ENCODE assay signal across 1 cellular context in genomic region chr2:84458436-84459027, GRCh38.
TF ChIP-seq lines count a peak whose summit lies in the region.

No MANE protein-coding gene starts in this region.

TF ChIP-seq in K562, 482 proteins besides CTCF, POLR2A, EP300 and RAD21 (continued from another document and continues in another):
- TF ChIP-seq ZBTB5 (IDR thresholded peaks at IDR 0.05) (0 out of 2 replicates have a peak, but pooled peaks have one; percentile 20), ZBTB1 (CRISPR knock-in tag; IDR thresholded peaks at IDR 0.05; ENCODE audit: borderline replicate concordance, low read depth) (no peak), HMGXB4 (CRISPR knock-in tag; IDR thresholded peaks at IDR 0.05) (no peak), SMAD1 (IDR thresholded peaks at IDR 0.05; ENCODE audit: low read depth, low read length, partially characterized antibody) (no peak), MXI1 (IDR thresholded peaks at IDR 0.05; ENCODE audit: low read depth, low read length) (no peak), CHCHD3 (CRISPR knock-in tag; IDR thresholded peaks at IDR 0.05) (no peak), ZNF707 (CRISPR knock-in tag; conservative IDR thresholded peaks at IDR 0.05) (no peak), PRPF4 (IDR thresholded peaks at IDR 0.05; ENCODE audit: insufficient read depth, low read depth, low read length, poor library complexity, severe bottlenecking) (no peak), CREM (IDR thresholded peaks at IDR 0.05; ENCODE audit: low read depth) (no peak), ZC3H11A (IDR thresholded peaks at IDR 0.05; ENCODE audit: low read depth, low read length) (no peak), XRCC5 (IDR thresholded peaks at IDR 0.05; ENCODE audit: low read depth, low read length) (no peak), MBD2 (IDR thresholded peaks at IDR 0.05; ENCODE audit: borderline replicate concordance, low read depth) (no peak), ZNF511 (CRISPR knock-in tag; IDR thresholded peaks at IDR 0.05) (0 out of 2 replicates have a peak, but pooled peaks have one; percentile 16), ZSCAN29 (IDR thresholded peaks at IDR 0.05) (peak; percentile 97), ZBTB11 (CRISPR knock-in tag; IDR thresholded peaks at IDR 0.05) (no peak)
- TF ChIP-seq, protein P1, sequence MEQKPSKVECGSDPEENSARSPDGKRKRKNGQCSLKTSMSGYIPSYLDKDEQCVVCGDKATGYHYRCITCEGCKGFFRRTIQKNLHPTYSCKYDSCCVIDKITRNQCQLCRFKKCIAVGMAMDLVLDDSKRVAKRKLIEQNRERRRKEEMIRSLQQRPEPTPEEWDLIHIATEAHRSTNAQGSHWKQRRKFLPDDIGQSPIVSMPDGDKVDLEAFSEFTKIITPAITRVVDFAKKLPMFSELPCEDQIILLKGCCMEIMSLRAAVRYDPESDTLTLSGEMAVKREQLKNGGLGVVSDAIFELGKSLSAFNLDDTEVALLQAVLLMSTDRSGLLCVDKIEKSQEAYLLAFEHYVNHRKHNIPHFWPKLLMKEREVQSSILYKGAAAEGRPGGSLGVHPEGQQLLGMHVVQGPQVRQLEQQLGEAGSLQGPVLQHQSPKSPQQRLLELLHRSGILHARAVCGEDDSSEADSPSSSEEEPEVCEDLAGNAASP (IDR thresholded peaks at IDR 0.05), result no peak
- TF ChIP-seq, protein P2, sequence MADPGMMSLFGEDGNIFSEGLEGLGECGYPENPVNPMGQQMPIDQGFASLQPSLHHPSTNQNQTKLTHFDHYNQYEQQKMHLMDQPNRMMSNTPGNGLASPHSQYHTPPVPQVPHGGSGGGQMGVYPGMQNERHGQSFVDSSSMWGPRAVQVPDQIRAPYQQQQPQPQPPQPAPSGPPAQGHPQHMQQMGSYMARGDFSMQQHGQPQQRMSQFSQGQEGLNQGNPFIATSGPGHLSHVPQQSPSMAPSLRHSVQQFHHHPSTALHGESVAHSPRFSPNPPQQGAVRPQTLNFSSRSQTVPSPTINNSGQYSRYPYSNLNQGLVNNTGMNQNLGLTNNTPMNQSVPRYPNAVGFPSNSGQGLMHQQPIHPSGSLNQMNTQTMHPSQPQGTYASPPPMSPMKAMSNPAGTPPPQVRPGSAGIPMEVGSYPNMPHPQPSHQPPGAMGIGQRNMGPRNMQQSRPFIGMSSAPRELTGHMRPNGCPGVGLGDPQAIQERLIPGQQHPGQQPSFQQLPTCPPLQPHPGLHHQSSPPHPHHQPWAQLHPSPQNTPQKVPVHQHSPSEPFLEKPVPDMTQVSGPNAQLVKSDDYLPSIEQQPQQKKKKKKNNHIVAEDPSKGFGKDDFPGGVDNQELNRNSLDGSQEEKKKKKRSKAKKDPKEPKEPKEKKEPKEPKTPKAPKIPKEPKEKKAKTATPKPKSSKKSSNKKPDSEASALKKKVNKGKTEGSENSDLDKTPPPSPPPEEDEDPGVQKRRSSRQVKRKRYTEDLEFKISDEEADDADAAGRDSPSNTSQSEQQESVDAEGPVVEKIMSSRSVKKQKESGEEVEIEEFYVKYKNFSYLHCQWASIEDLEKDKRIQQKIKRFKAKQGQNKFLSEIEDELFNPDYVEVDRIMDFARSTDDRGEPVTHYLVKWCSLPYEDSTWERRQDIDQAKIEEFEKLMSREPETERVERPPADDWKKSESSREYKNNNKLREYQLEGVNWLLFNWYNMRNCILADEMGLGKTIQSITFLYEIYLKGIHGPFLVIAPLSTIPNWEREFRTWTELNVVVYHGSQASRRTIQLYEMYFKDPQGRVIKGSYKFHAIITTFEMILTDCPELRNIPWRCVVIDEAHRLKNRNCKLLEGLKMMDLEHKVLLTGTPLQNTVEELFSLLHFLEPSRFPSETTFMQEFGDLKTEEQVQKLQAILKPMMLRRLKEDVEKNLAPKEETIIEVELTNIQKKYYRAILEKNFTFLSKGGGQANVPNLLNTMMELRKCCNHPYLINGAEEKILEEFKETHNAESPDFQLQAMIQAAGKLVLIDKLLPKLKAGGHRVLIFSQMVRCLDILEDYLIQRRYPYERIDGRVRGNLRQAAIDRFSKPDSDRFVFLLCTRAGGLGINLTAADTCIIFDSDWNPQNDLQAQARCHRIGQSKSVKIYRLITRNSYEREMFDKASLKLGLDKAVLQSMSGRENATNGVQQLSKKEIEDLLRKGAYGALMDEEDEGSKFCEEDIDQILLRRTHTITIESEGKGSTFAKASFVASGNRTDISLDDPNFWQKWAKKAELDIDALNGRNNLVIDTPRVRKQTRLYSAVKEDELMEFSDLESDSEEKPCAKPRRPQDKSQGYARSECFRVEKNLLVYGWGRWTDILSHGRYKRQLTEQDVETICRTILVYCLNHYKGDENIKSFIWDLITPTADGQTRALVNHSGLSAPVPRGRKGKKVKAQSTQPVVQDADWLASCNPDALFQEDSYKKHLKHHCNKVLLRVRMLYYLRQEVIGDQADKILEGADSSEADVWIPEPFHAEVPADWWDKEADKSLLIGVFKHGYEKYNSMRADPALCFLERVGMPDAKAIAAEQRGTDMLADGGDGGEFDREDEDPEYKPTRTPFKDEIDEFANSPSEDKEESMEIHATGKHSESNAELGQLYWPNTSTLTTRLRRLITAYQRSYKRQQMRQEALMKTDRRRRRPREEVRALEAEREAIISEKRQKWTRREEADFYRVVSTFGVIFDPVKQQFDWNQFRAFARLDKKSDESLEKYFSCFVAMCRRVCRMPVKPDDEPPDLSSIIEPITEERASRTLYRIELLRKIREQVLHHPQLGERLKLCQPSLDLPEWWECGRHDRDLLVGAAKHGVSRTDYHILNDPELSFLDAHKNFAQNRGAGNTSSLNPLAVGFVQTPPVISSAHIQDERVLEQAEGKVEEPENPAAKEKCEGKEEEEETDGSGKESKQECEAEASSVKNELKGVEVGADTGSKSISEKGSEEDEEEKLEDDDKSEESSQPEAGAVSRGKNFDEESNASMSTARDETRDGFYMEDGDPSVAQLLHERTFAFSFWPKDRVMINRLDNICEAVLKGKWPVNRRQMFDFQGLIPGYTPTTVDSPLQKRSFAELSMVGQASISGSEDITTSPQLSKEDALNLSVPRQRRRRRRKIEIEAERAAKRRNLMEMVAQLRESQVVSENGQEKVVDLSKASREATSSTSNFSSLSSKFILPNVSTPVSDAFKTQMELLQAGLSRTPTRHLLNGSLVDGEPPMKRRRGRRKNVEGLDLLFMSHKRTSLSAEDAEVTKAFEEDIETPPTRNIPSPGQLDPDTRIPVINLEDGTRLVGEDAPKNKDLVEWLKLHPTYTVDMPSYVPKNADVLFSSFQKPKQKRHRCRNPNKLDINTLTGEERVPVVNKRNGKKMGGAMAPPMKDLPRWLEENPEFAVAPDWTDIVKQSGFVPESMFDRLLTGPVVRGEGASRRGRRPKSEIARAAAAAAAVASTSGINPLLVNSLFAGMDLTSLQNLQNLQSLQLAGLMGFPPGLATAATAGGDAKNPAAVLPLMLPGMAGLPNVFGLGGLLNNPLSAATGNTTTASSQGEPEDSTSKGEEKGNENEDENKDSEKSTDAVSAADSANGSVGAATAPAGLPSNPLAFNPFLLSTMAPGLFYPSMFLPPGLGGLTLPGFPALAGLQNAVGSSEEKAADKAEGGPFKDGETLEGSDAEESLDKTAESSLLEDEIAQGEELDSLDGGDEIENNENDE (IDR thresholded peaks at IDR 0.05; ENCODE audit: low read depth, low read length), result no peak
- TF ChIP-seq, protein P3, sequence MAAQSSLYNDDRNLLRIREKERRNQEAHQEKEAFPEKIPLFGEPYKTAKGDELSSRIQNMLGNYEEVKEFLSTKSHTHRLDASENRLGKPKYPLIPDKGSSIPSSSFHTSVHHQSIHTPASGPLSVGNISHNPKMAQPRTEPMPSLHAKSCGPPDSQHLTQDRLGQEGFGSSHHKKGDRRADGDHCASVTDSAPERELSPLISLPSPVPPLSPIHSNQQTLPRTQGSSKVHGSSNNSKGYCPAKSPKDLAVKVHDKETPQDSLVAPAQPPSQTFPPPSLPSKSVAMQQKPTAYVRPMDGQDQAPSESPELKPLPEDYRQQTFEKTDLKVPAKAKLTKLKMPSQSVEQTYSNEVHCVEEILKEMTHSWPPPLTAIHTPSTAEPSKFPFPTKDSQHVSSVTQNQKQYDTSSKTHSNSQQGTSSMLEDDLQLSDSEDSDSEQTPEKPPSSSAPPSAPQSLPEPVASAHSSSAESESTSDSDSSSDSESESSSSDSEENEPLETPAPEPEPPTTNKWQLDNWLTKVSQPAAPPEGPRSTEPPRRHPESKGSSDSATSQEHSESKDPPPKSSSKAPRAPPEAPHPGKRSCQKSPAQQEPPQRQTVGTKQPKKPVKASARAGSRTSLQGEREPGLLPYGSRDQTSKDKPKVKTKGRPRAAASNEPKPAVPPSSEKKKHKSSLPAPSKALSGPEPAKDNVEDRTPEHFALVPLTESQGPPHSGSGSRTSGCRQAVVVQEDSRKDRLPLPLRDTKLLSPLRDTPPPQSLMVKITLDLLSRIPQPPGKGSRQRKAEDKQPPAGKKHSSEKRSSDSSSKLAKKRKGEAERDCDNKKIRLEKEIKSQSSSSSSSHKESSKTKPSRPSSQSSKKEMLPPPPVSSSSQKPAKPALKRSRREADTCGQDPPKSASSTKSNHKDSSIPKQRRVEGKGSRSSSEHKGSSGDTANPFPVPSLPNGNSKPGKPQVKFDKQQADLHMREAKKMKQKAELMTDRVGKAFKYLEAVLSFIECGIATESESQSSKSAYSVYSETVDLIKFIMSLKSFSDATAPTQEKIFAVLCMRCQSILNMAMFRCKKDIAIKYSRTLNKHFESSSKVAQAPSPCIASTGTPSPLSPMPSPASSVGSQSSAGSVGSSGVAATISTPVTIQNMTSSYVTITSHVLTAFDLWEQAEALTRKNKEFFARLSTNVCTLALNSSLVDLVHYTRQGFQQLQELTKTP (IDR thresholded peaks at IDR 0.05; ENCODE audit: low read depth in 1 of 2, partially characterized antibody in 2 of 2), result peak in 1 of 2 experiments; percentile 38
- TF ChIP-seq, protein P4, sequence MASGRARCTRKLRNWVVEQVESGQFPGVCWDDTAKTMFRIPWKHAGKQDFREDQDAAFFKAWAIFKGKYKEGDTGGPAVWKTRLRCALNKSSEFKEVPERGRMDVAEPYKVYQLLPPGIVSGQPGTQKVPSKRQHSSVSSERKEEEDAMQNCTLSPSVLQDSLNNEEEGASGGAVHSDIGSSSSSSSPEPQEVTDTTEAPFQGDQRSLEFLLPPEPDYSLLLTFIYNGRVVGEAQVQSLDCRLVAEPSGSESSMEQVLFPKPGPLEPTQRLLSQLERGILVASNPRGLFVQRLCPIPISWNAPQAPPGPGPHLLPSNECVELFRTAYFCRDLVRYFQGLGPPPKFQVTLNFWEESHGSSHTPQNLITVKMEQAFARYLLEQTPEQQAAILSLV (tag; IDR thresholded peaks at IDR 0.05), result no peak
- TF ChIP-seq, protein P5, sequence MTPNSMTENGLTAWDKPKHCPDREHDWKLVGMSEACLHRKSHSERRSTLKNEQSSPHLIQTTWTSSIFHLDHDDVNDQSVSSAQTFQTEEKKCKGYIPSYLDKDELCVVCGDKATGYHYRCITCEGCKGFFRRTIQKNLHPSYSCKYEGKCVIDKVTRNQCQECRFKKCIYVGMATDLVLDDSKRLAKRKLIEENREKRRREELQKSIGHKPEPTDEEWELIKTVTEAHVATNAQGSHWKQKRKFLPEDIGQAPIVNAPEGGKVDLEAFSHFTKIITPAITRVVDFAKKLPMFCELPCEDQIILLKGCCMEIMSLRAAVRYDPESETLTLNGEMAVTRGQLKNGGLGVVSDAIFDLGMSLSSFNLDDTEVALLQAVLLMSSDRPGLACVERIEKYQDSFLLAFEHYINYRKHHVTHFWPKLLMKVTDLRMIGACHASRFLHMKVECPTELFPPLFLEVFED (CRISPR knock-in tag; conservative IDR thresholded peaks at IDR 0.05), result peak; percentile 70; the same call in 1 of the 2 replicates
